Comparison of ENCODE assay signal across 8 cellular contexts in the genomic region with DNA sequence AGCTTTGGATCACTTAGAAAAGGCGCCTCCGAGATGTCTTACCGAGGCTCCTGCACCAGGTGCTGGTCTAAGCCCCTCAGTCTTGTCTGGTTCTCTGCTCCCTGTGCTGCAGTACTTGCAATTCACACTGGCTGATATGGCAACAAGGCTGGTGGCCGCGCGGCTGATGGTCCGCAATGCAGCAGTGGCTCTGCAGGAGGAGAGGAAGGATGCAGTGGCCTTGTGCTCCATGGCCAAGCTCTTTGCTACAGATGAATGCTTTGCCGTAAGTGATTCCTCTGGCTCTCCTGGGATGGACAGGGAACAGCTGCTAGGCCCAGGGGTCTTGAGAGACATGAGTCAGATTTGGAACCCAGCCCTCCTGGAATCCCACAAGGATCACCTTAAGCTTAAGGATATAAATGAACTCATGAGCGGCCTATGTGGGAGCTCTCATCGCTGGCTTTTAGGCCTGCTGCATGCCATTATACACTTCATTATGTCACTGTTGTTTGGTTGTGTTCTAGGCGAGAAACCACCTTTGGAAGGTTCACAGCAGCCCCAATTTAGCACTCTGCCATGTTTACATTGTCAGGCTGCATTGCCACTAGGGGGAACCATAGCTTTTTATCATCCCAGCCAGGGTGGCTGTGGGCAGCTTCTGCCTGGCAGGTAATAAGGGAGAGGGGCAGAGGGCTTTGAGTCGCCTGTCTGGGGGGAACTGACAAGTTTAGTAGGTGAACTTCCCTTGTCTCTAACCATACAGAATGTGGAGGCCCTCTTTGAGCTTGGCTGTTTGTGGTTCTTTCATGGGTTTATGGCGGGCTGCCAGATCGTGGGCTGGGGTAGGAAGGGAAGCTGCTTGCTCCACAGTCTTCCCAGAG. TPM values are rescaled to one million over a fixed set of nuclear protein-coding genes. Genes with fewer than 3 reads are reported as not detected.
A peak's percentile ranks its signal among the peaks of the same experiment; 100 is the strongest.
DNase-seq lines count a peak whose midpoint lies in the region; TF ChIP-seq lines count a peak whose summit lies in the region.

No MANE protein-coding gene starts in this region.

- peaks cover 2% of the 10 kb centered on the region for H3K27me3 Mint-ChIP-seq in type B pancreatic cell

- H3K27ac Mint-ChIP-seq in type B pancreatic cell: no peak overlapping the region

- H3K9me3 Mint-ChIP-seq in type B pancreatic cell: no peaks in the 10 kb centered on the region

- DNase-seq in NCI-H524 (lab: John Stamatoyannopoulos, UW): peak; percentile 6 to 47
- no peak for DNase-seq in NCI-H524 treated with DMSO at 0.1 percent for 48 hours (lab: John Stamatoyannopoulos, UW)
- DNase-seq in HEK293T (ENCODE audit: extremely low spot score): peak; percentile 53
- peak; percentile 45 for DNase-seq in activated CD4-positive, alpha-beta T cell treated with anti-CD3 and anti-CD28 coated beads for 48 hours
- DNase-seq in germinal center (ENCODE audit: low spot score): peak; percentile 36
- DNase-seq in type B pancreatic cell (ENCODE audit: extremely low spot score, unreplicated experiment): no peak
- DNase-seq in NOMO-1 treated with dmso at 0.1 percent for 144 hours (lab: John Stamatoyannopoulos, UW; ENCODE audit: unreplicated experiment): no peak
- no peak for DNase-seq in GDM1 (lab: John Stamatoyannopoulos, UW)

- POLR2A ChIA-PET in HEK293T (lab: Yijun Ruan, JAX): interaction anchor here (0.7 to 2.1 kb wide), 2 partner anchors 12 to 37 kb away, joined by 3 to 7 read pairs; a partner anchor contains a TSS

- no peak overlapping the region for H3K4me3 Mint-ChIP-seq in type B pancreatic cell

- TF ChIP-seq CTCF in type B pancreatic cell (conservative IDR thresholded peaks at IDR 0.05): peak; percentile 67

- CTCF ChIA-PET in HEK293T (lab: Yijun Ruan, JAX): interaction anchor here (0.5 to 1.9 kb wide), 8 partner anchors 8 to 691 kb away, joined by 3 to 10 read pairs (median 3); a partner anchor contains a TSS

- peaks cover 8% of the 10 kb centered on the region for H3K36me3 Mint-ChIP-seq in type B pancreatic cell

- no peaks in the 10 kb centered on the region for H3K4me1 Mint-ChIP-seq in type B pancreatic cell (ENCODE audit: unreplicated experiment)

TF ChIP-seq in HEK293T, 16 proteins besides CTCF, POLR2A, EP300 and RAD21:
- TF ChIP-seq ARNT (IDR thresholded peaks at IDR 0.05) (no peak), TARDBP (IDR thresholded peaks at IDR 0.05) (no peak), CTBP1 (IDR thresholded peaks at IDR 0.05; ENCODE audit: borderline replicate concordance) (no peak), FOXM1 (IDR thresholded peaks at IDR 0.05; ENCODE audit: borderline replicate concordance) (no peak), LEF1 (IDR thresholded peaks at IDR 0.05; ENCODE audit: borderline replicate concordance) (no peak), FOXK2 (IDR thresholded peaks at IDR 0.05) (no peak)

RNA-seq across cellular contexts. Expression of a gene that starts 8.5 kb away (rescaled TPM):
- 26.4 and 29.8 TPM in 2 replicates for total RNA-seq in type B pancreatic cell (ENCODE audit: low replicate concordance)

RNA-seq across cellular contexts. Expression of a gene that starts 8.7 kb away (rescaled TPM):
- 28.7 and 44.3 TPM in 2 replicates for total RNA-seq in type B pancreatic cell (ENCODE audit: low replicate concordance)

RNA-seq across cellular contexts. Expression of a gene that starts 14.3 kb away (rescaled TPM):
- total RNA-seq in type B pancreatic cell (ENCODE audit: low replicate concordance): not detected in 2 replicates

RNA-seq across cellular contexts. Expression of a gene that starts 37.4 kb away (rescaled TPM):
- total RNA-seq in type B pancreatic cell (ENCODE audit: low replicate concordance): 32.5 and 43.6 TPM in 2 replicates

RNA-seq across cellular contexts. Expression of a gene that starts 38.1 kb away (rescaled TPM):
- 18.0 and 33.9 TPM in 2 replicates for total RNA-seq in type B pancreatic cell (ENCODE audit: low replicate concordance)

Comparison
In these comparisons a context has a peak if more than half of its experiments do, and no peak if none do; other contexts are left out.
1. DNase-seq: peak in NCI-H524 (2 of 2), HEK293T (single experiment), activated CD4-positive, alpha-beta T cell treated with anti-CD3 and anti-CD28 coated beads for 48 hours (single experiment) and germinal center (single experiment); none in NCI-H524 treated with DMSO at 0.1 percent for 48 hours (single experiment), type B pancreatic cell (single experiment), NOMO-1 treated with dmso at 0.1 percent for 144 hours (single experiment) and GDM1 (single experiment).